25 cellular contexts compared by ENCODE assay signal in genomic region chr2:235325126-235325525, GRCh38.
A peak's percentile ranks its signal among the peaks of the same experiment; 100 is the strongest.
DNase-seq lines count a peak whose midpoint lies in the region; ATAC-seq and TF ChIP-seq lines count a peak whose summit lies in the region.
"Had no signal": no experiment of that assay in that cellular context is flagged by ENCODE, and none has a peak within 500 bp of the region (broad histone marks: within the 10 kb centered on the region; RNA-seq: fewer than 3 reads in every experiment).

No MANE protein-coding gene starts in this region.

- POLR2A ChIA-PET in HCT116 (lab: Charles Lee): no interaction called here

- peaks cover 15 to 29% of the 10 kb centered on the region in 2 experiments for H3K4me1 ChIP-seq in HCT116 (ENCODE audit: control insufficient read depth in 1 of 2, insufficient read depth in 2 of 2, low read length in 2 of 2)
- H3K4me1 ChIP-seq in mammary epithelial cell (ENCODE audit: insufficient read depth, low read length): peaks cover 7% of the 10 kb centered on the region
- H3K4me1 ChIP-seq in left lung: no peaks in the 10 kb centered on the region
- H3K4me1 ChIP-seq: right atrium auricular region, tibial nerve had no signal

- TF ChIP-seq POLR2A in HCT116 (IDR thresholded peaks at IDR 0.05; ENCODE audit: borderline replicate concordance, extremely low read depth, insufficient read depth, insufficient read length): no peak

- no peaks in the 10 kb centered on the region for H3K9me2 ChIP-seq in HCT116 (ENCODE audit: insufficient read depth)

- peak; percentile 68 for ATAC-seq in HCT116
- peak; percentile 48 for ATAC-seq in left lung
- ATAC-seq in HG03469 (IDR thresholded peaks at IDR 0.05; ENCODE audit: unreplicated experiment): no peak
- ATAC-seq: activated T-helper 17 cell treated with anti-CD3 and anti-CD28 coated beads, Interleukin-2, amount 50 U/mL, for 72 hours; left cardiac atrium had no signal

- WGBS in mammary epithelial cell (ENCODE audit: low coverage, missing lambda C conversion rate): 69% methylated on average over 2 of the region's 6 CpGs

- H4K20me1 ChIP-seq in HCT116 (ENCODE audit: insufficient read depth): no peaks in the 10 kb centered on the region
- H4K20me1 ChIP-seq in mammary epithelial cell (ENCODE audit: insufficient read depth, low read length): no peaks in the 10 kb centered on the region
- H4K20me1 ChIP-seq: BLaER1 treated with 17β-estradiol and CSF1 and Interleukin-3, amounts not matched to agents 10 nM and 100 nM had no signal

- H3K4me3 ChIP-seq in HCT116 (replicated peaks in 1 of 2; ENCODE audit: low read depth in 1 of 2, low read length in 2 of 2) (no peak overlapping the region), mammary epithelial cell (replicated peaks in 1 of 3; ENCODE audit: insufficient read depth in 1 of 3, low read depth in 2 of 3, low read length in 3 of 3) (no peak overlapping the region), left lung (no peak overlapping the region)
- H3K4me3 ChIP-seq: BLaER1 treated with 17β-estradiol and CSF1 and Interleukin-3, amounts not matched to agents 10 nM and 100 nM; cardiac muscle cell; coronary artery; right atrium auricular region; tibial nerve had no signal

- RAD21 ChIA-PET in HCT116 (lab: Charles Lee; ENCODE audit: low non-redundant PET in 1 of 2, low total read pairs in 2 of 2, uncharacterized antibody in 2 of 2, unreplicated experiment in 2 of 2): no interaction called here

- no peaks in the 10 kb centered on the region for H3K9me3 ChIP-seq in HCT116 (ENCODE audit: control insufficient read depth in 1 of 2, insufficient read depth in 1 of 2, low read depth in 1 of 2, low read length in 2 of 2)
- H3K9me3 ChIP-seq in mammary epithelial cell (replicated peaks; ENCODE audit: insufficient read depth, low read length): no peaks in the 10 kb centered on the region
- no peaks in the 10 kb centered on the region for H3K9me3 ChIP-seq in left lung
- H3K9me3 ChIP-seq: BLaER1 treated with 17β-estradiol and CSF1 and Interleukin-3, amounts not matched to agents 10 nM and 100 nM; right atrium auricular region; tibial nerve had no signal

- H3K36me3 ChIP-seq in HCT116 (ENCODE audit: control insufficient read depth in 1 of 2, insufficient read depth in 2 of 2, low read length in 2 of 2) (no peaks in the 10 kb centered on the region), mammary epithelial cell (ENCODE audit: insufficient read depth, low read length) (no peaks in the 10 kb centered on the region), left lung (no peaks in the 10 kb centered on the region)
- H3K36me3 ChIP-seq: BLaER1 treated with 17β-estradiol and CSF1 and Interleukin-3, amounts not matched to agents 10 nM and 100 nM; cardiac muscle cell; right atrium auricular region; tibial nerve had no signal

- TF ChIP-seq CTCF in HCT116 (IDR thresholded peaks at IDR 0.05 in 2 of 3, conservative IDR thresholded peaks at IDR 0.05 in 1 of 3; ENCODE audit: borderline replicate concordance in 1 of 3, insufficient read depth in 1 of 3, low read depth in 2 of 3, low read length in 2 of 3) (no peak), mammary epithelial cell (conservative IDR thresholded peaks at IDR 0.05 in 1 of 2, IDR thresholded peaks at IDR 0.05 in 1 of 2; ENCODE audit: extremely low read depth in 1 of 2, insufficient read depth in 1 of 2, low read depth in 1 of 2, low read length in 2 of 2) (no peak), left lung (IDR thresholded peaks at IDR 0.05) (no peak)

- peak overlapping the region; percentile 54 for H2AFZ ChIP-seq in HCT116 (ENCODE audit: low read depth, low read length, poor library complexity, severe bottlenecking)
- no peak overlapping the region for H2AFZ ChIP-seq in mammary epithelial cell (ENCODE audit: low read depth, low read length)

- intact Hi-C loops in HCT116 (cut with micrococcal nuclease) (no loop called here), mammary epithelial cell (cut with micrococcal nuclease) (no loop called here), left lung (cut with DNase I) (no loop called here)

- DNase-seq in ELF-1 (ENCODE audit: low read depth, low spot score): peak; percentile 36
- no peak for DNase-seq in HCT116 (ENCODE audit: low read depth, low spot score)
- peak; percentile 3 for DNase-seq in mammary epithelial cell
- no peak for DNase-seq in left lung
- no peak for DNase-seq in G401 (ENCODE audit: low spot score)
- DNase-seq in NCI-H1930 (lab: John Stamatoyannopoulos, UW): no peak
- DNase-seq: activated CD4-positive, alpha-beta memory T cell treated with anti-CD3 and anti-CD28 coated beads for 36 hours; activated CD4-positive, CD25-positive, alpha-beta regulatory T cell treated with anti-CD3 and anti-CD28 coated beads, Interleukin-2, amount 50 U/mL, for 72 hours; activated CD8-positive, alpha-beta memory T cell treated with anti-CD3 and anti-CD28 coated beads, Interleukin-2, amount 50 U/mL, for 4 hours; amygdala; effector memory CD4-positive, alpha-beta T cell; foreskin fibroblast; head of caudate nucleus; left cardiac atrium; NCI-H1092 treated with DMSO at 0.1 percent for 48 hours; NCI-H2081 treated with DMSO at 0.1 percent for 48 hours; NCI-H524 treated with DMSO at 0.1 percent for 48 hours; stimulated activated CD4-positive, alpha-beta T cell treated with anti-CD3 and anti-CD28 coated beads, Interleukin-2, amount 100 ng/mL, for 24 hours had no signal

- BruUV-seq in HCT116 (replicated peaks; lab: Mats Ljungman, UMichigan) (no TSS peak), mammary epithelial cell (replicated peaks; lab: Mats Ljungman, UMichigan) (no TSS peak)

- H3K27ac ChIP-seq in HCT116 (ENCODE audit: low read depth, low read length) (no peak overlapping the region), mammary epithelial cell (ENCODE audit: insufficient read depth, low read depth, low read length) (no peak overlapping the region), left lung (no peak overlapping the region)
- H3K27ac ChIP-seq: BLaER1 treated with 17β-estradiol and CSF1 and Interleukin-3, amounts not matched to agents 10 nM and 100 nM; cardiac muscle cell; coronary artery; right atrium auricular region; tibial nerve had no signal

- peak overlapping the region; percentile 65 for H3K4me2 ChIP-seq in HCT116 (ENCODE audit: low read length)
- peak overlapping the region; percentile 41 for H3K4me2 ChIP-seq in mammary epithelial cell (ENCODE audit: insufficient read depth, low read depth, low read length)
- H3K4me2 ChIP-seq: BLaER1 treated with 17β-estradiol and CSF1 and Interleukin-3, amounts not matched to agents 10 nM and 100 nM had no signal

- dilution Hi-C loops in mammary epithelial cell (cut with HindIII; ENCODE audit: low sequenced_read_pairs): no loop called here

- H3K27me3 ChIP-seq in HCT116 (ENCODE audit: insufficient read depth, low read length) (no peaks in the 10 kb centered on the region), mammary epithelial cell (ENCODE audit: insufficient read depth, low read length) (no peaks in the 10 kb centered on the region), left lung (no peaks in the 10 kb centered on the region)
- H3K27me3 ChIP-seq: BLaER1 treated with 17β-estradiol and CSF1 and Interleukin-3, amounts not matched to agents 10 nM and 100 nM; cardiac muscle cell; right atrium auricular region; tibial nerve had no signal

- H3K79me2 ChIP-seq in HCT116 (ENCODE audit: insufficient read depth, low read length): no peaks in the 10 kb centered on the region
- H3K79me2 ChIP-seq in mammary epithelial cell (ENCODE audit: insufficient read depth, low read length): no peaks in the 10 kb centered on the region

- no peak overlapping the region for H3K9ac ChIP-seq in HCT116 (ENCODE audit: low read length)
- H3K9ac ChIP-seq in mammary epithelial cell (ENCODE audit: insufficient read depth, low read length): no peak overlapping the region
- H3K9ac ChIP-seq: BLaER1 treated with 17β-estradiol and CSF1 and Interleukin-3, amounts not matched to agents 10 nM and 100 nM had no signal

- CTCF ChIA-PET in HCT116 (lab: Charles Lee): no interaction called here
- CTCF ChIA-PET in mammary epithelial cell (lab: Charles Lee; ENCODE audit: low non-redundant PET): no interaction called here

- in situ Hi-C loops in mammary epithelial cell (cut with MboI; ENCODE audit: low sequenced_read_pairs in 2 of 2) (no loop called here), G401 (cut with HindIII; ENCODE audit: low sequenced_read_pairs) (no loop called here)

- TF ChIP-seq RAD21 in HCT116 (IDR thresholded peaks at IDR 0.05; ENCODE audit: low read depth): no peak

TF ChIP-seq in HCT116, 20 proteins besides CTCF, POLR2A, EP300 and RAD21 (continues in another document):
- TF ChIP-seq ELF1 (IDR thresholded peaks at IDR 0.05; ENCODE audit: borderline replicate concordance, low read depth) (no peak), ZNF274 (IDR thresholded peaks at IDR 0.05; ENCODE audit: low read depth, low read length) (no peak), EGR1 (IDR thresholded peaks at IDR 0.05; ENCODE audit: low read depth) (no peak), EZH2phosphoT487 (IDR thresholded peaks at IDR 0.05; ENCODE audit: borderline replicate concordance) (no peak), SRF (IDR thresholded peaks at IDR 0.05; ENCODE audit: low read depth) (no peak), ATF3 (IDR thresholded peaks at IDR 0.05) (no peak), YY1 (IDR thresholded peaks at IDR 0.05; ENCODE audit: extremely low read depth, insufficient replicate concordance, low read depth, low read length) (no peak), CBX3 (IDR thresholded peaks at IDR 0.05; ENCODE audit: low read depth) (no peak), EZH2 (IDR thresholded peaks at IDR 0.05) (no peak), JUND (IDR thresholded peaks at IDR 0.05) (no peak), POLR2AphosphoS5 (IDR thresholded peaks at IDR 0.05; ENCODE audit: low read depth, low read length) (no peak), ZBTB33 (IDR thresholded peaks at IDR 0.05; ENCODE audit: extremely low read depth, insufficient replicate concordance, low read length) (no peak)

Comparison
In these comparisons a context has a peak if more than half of its experiments do, and no peak if none do; other contexts are left out.
1. DNase-seq: peak in ELF-1 (single experiment) and mammary epithelial cell (single experiment); none in HCT116 (single experiment), left lung (0 of 2), G401 (single experiment) and NCI-H1930 (0 of 2).